8 cellular contexts compared by ENCODE assay signal in genomic region chr17:21510686-21511367, GRCh38.
A peak's percentile ranks its signal among the peaks of the same experiment; 100 is the strongest.
DNase-seq lines count a peak whose midpoint lies in the region; ATAC-seq and TF ChIP-seq lines count a peak whose summit lies in the region.

No MANE protein-coding gene starts in this region.

- no peak overlapping the region for H3K27ac ChIP-seq in cardiac muscle cell
- peak overlapping the region; percentile 62 to 73 for H3K27ac ChIP-seq in coronary artery
- no peak overlapping the region for H3K27ac ChIP-seq in aorta (ENCODE audit: low read depth in 1 of 2, low read length in 2 of 2)

- TF ChIP-seq CTCF in cardiac muscle cell (IDR thresholded peaks at IDR 0.05; ENCODE audit: low read depth, low read length) (no peak), coronary artery (IDR thresholded peaks at IDR 0.05) (no peak), mucosa of descending colon (IDR thresholded peaks at IDR 0.05) (no peak)

- DNase-seq in cardiac muscle cell (ENCODE audit: low read depth in 1 of 2, low spot score in 1 of 2), result no peak
- no peak for DNase-seq in Right ventricle myocardium superior
- peak; percentile 57 for DNase-seq in coronary artery (ENCODE audit: low spot score)
- DNase-seq in mucosa of descending colon, result no peak
- no peak for DNase-seq in aorta
- no peak for DNase-seq in NCI-H2196 (lab: John Stamatoyannopoulos, UW; ENCODE audit: unreplicated experiment)
- DNase-seq in NCI-H1694 (lab: John Stamatoyannopoulos, UW), result no peak

- 38 to 39% methylated on average over 14 of the region's 14 CpGs for WGBS in aorta, 2 donors

- H3K9me3 ChIP-seq in cardiac muscle cell (ENCODE audit: low read depth) (no peaks in the 10 kb centered on the region), mucosa of descending colon (no peaks in the 10 kb centered on the region), aorta (ENCODE audit: control insufficient read depth, low read length) (no peaks in the 10 kb centered on the region)

- H3K36me3 ChIP-seq in cardiac muscle cell (no peaks in the 10 kb centered on the region), mucosa of descending colon (ENCODE audit: low read depth) (no peaks in the 10 kb centered on the region), aorta (ENCODE audit: control insufficient read depth in 1 of 2, insufficient read depth in 2 of 2, low read length in 1 of 2) (no peaks in the 10 kb centered on the region)

- H3K4me1 ChIP-seq in cardiac muscle cell (ENCODE audit: low read depth), result no peaks in the 10 kb centered on the region
- H3K4me1 ChIP-seq in mucosa of descending colon (ENCODE audit: low read depth), result peaks cover 3% of the 10 kb centered on the region
- H3K4me1 ChIP-seq in aorta (ENCODE audit: control insufficient read depth in 1 of 2, insufficient read depth in 2 of 2, low read length in 2 of 2), result no peaks in the 10 kb centered on the region

- H3K27me3 ChIP-seq in cardiac muscle cell (no peaks in the 10 kb centered on the region), aorta (ENCODE audit: control insufficient read depth in 1 of 2, insufficient read depth in 2 of 2, low read length in 1 of 2) (no peaks in the 10 kb centered on the region)

- no peak for ATAC-seq in Right ventricle myocardium superior (ENCODE audit: poor library complexity)
- ATAC-seq in mucosa of descending colon, result peak; percentile 23
- ATAC-seq in aorta (ENCODE audit: low FRiP score), result no peak
- ATAC-seq in HG02885 (IDR thresholded peaks at IDR 0.05; ENCODE audit: poor library complexity, unreplicated experiment), result no peak

- intact Hi-C loops in Right ventricle myocardium superior (cut with DNase I) (loop anchor here (1.0 to 5.0 kb wide), 3 partner anchors 54 to 389 kb away; partner anchors contain the start of gene MAP2K3), mucosa of descending colon (cut with DNase I, micrococcal nuclease) (loop anchor here (10.0 kb wide), 3 partner anchors 56 to 386 kb away; partner anchors contain the start of gene DHRS7B (in 1 of the 2)), aorta (cut with DNase I) (loop anchor here (2.0 to 5.0 kb wide), 7 partner anchors 54 to 394 kb away; partner anchors contain the start of gene DHRS7B (in 1 of the 2))

- peak overlapping the region; percentile 37 for H3K4me3 ChIP-seq in cardiac muscle cell
- H3K4me3 ChIP-seq in coronary artery, result peak overlapping the region; percentile 68
- H3K4me3 ChIP-seq in mucosa of descending colon, result no peak overlapping the region
- H3K4me3 ChIP-seq in aorta (ENCODE audit: low read length in 2 of 2), result peak overlapping the region; percentile 55 to 73

Comparison
In these comparisons a context has a peak if more than half of its experiments do, and no peak if none do; other contexts are left out.
1. H3K27ac ChIP-seq: peak in coronary artery (2 of 2); none in cardiac muscle cell (single experiment) and aorta (0 of 2).